Comparison of ENCODE assay signal across 9 cellular contexts in genomic region chr9:69877852-69878507, GRCh38. TPM values are rescaled to one million over a fixed set of nuclear protein-coding genes. Genes with fewer than 3 reads are reported as not detected.
DNase-seq lines count a peak whose midpoint lies in the region; ATAC-seq and TF ChIP-seq lines count a peak whose summit lies in the region.
"Had no signal": no experiment of that assay in that cellular context is flagged by ENCODE, and none has a peak within 500 bp of the region (broad histone marks: within the 10 kb centered on the region; RNA-seq: fewer than 3 reads in every experiment).

No MANE protein-coding gene starts in this region.

- POLR2A ChIA-PET in RWPE1 (lab: Yijun Ruan, JAX; ENCODE audit: low non-redundant PET), result no interaction called here

- no peaks in the 10 kb centered on the region for H3K36me3 Mint-ChIP-seq in activated naive CD4-positive, alpha-beta T cell treated with anti-CD3 and anti-CD28 coated beads for 36 hours (ENCODE audit: low read depth)
- H3K36me3 Mint-ChIP-seq: naive thymus-derived CD8-positive, alpha-beta T cell had no signal

- H3K9me3 Mint-ChIP-seq in activated naive CD4-positive, alpha-beta T cell treated with anti-CD3 and anti-CD28 coated beads for 36 hours, result no peaks in the 10 kb centered on the region
- H3K9me3 Mint-ChIP-seq: naive thymus-derived CD8-positive, alpha-beta T cell had no signal

- no peak overlapping the region for H3K27ac ChIP-seq in HL-60 (replicated peaks)
- no peak overlapping the region for H3K27ac ChIP-seq in RWPE1

- intact Hi-C loops in activated naive CD4-positive, alpha-beta T cell treated with anti-CD3 and anti-CD28 coated beads for 36 hours (cut with micrococcal nuclease), result loop anchor here (1.0 to 2.0 kb wide), 6 partner anchors 41 to 453 kb away; no protein-coding TSS in a partner anchor

- H3K27ac Mint-ChIP-seq in activated naive CD4-positive, alpha-beta T cell treated with anti-CD3 and anti-CD28 coated beads for 36 hours, result no peak overlapping the region
- H3K27ac Mint-ChIP-seq: naive thymus-derived CD8-positive, alpha-beta T cell had no signal

- CTCF ChIA-PET in RWPE1 (lab: Yijun Ruan, JAX), result no interaction called here
- CTCF ChIA-PET in activated naive CD4-positive, alpha-beta T cell treated with anti-CD3 and anti-CD28 coated beads for 36 hours (lab: Charles Lee), result interaction anchor here (0.8 to 2.5 kb wide), 3 partner anchors 452 to 457 kb away, joined by 3 to 14 read pairs (median 4); no protein-coding TSS in a partner anchor

- no peak for ATAC-seq in GM21619 (IDR thresholded peaks at IDR 0.05; ENCODE audit: unreplicated experiment)
- ATAC-seq: naive thymus-derived CD8-positive, alpha-beta T cell had no signal

- H3K27me3 ChIP-seq in HL-60 (ENCODE audit: insufficient read depth, poor library complexity, severe bottlenecking), result peaks cover 7% of the 10 kb centered on the region

- no peak overlapping the region for H3K4me3 Mint-ChIP-seq in activated naive CD4-positive, alpha-beta T cell treated with anti-CD3 and anti-CD28 coated beads for 36 hours
- H3K4me3 Mint-ChIP-seq: naive thymus-derived CD8-positive, alpha-beta T cell had no signal

- H3K4me3 ChIP-seq in HL-60 (replicated peaks; ENCODE audit: insufficient read depth, low read length), result no peak overlapping the region
- H3K4me3 ChIP-seq in fibroblast of villous mesenchyme (ENCODE audit: low read depth, low read length), result no peak overlapping the region

- peaks cover 4% of the 10 kb centered on the region for H3K27me3 Mint-ChIP-seq in activated naive CD4-positive, alpha-beta T cell treated with anti-CD3 and anti-CD28 coated beads for 36 hours (ENCODE audit: low read depth)

- no peaks in the 10 kb centered on the region for H3K4me1 Mint-ChIP-seq in activated naive CD4-positive, alpha-beta T cell treated with anti-CD3 and anti-CD28 coated beads for 36 hours (ENCODE audit: low read depth)

- TF ChIP-seq CTCF in HL-60 (IDR thresholded peaks at IDR 0.05; ENCODE audit: insufficient read depth, low read length) (peak; percentile 34), RWPE1 (conservative IDR thresholded peaks at IDR 0.05; ENCODE audit: low read depth) (peak; percentile 54), fibroblast of villous mesenchyme (IDR thresholded peaks at IDR 0.05; ENCODE audit: insufficient read depth, low read depth, low read length) (peak; percentile 68)

- DNase-seq in EL (peak; percentile 48), HL-60 (ENCODE audit: low read depth in 1 of 2, low spot score in 1 of 2) (no peak), RWPE1 (ENCODE audit: low spot score) (peak; percentile 60), fibroblast of villous mesenchyme (ENCODE audit: low read depth) (peak; percentile 51), putamen (ENCODE audit: low spot score) (peak; percentile 17), ecto neural progenitor cell (ENCODE audit: low spot score) (no peak)
- DNase-seq in activated naive CD4-positive, alpha-beta T cell treated with anti-CD3 and anti-CD28 coated beads for 36 hours, result no peak

RNA-seq across cellular contexts. Expression of gene CFAP95, which starts 57.4 kb away (rescaled TPM):
- total RNA-seq in fibroblast of villous mesenchyme, result not detected in 2 replicates
- total RNA-seq in activated naive CD4-positive, alpha-beta T cell treated with anti-CD3 and anti-CD28 coated beads for 36 hours, result not detected

Comparison
In these comparisons a context has a peak if more than half of its experiments do, and no peak if none do; other contexts are left out.
1. DNase-seq: peak in EL (single experiment), RWPE1 (single experiment), fibroblast of villous mesenchyme (single experiment) and putamen (single experiment); none in HL-60 (0 of 2), ecto neural progenitor cell (single experiment) and activated naive CD4-positive, alpha-beta T cell treated with anti-CD3 and anti-CD28 coated beads for 36 hours (single experiment).
2. Peak in every context shown above with its lines, with median percentiles within 50 percentile points of each other: CTCF ChIP-seq.